ENCODE assay signal across 23 cellular contexts in genomic region chr14:88617479-88617878, GRCh38. TPM values are rescaled to one million over a fixed set of nuclear protein-coding genes. Genes with fewer than 3 reads are reported as not detected.
DNase-seq lines count a peak whose midpoint lies in the region; ATAC-seq, FAIRE-seq and TF ChIP-seq lines count a peak whose summit lies in the region.
"Had no signal": no experiment of that assay in that cellular context is flagged by ENCODE, and none has a peak within 500 bp of the region (broad histone marks: within the 10 kb centered on the region; RNA-seq: fewer than 3 reads in every experiment).

No MANE protein-coding gene starts in this region.

- FAIRE-seq in A549 (lab: Jason Lieb, UNC): no peak
- no peak for FAIRE-seq in K562 (lab: Jason Lieb, UNC)
- FAIRE-seq: D721Med, GM12878, GM19239, H54 had no signal

- H3K4me2 ChIP-seq in A549 (no peak overlapping the region), GM23338 (peak overlapping the region; percentile 13; the same call in 1 of the 2 replicates), K562 (ENCODE audit: insufficient read depth, low read length) (no peak overlapping the region), mesendoderm (ENCODE audit: low read length) (no peak overlapping the region)
- H3K4me2 ChIP-seq: BLaER1 treated with 17β-estradiol and CSF1 and Interleukin-3, amounts not matched to agents 10 nM and 100 nM had no signal

- H2AK5ac ChIP-seq in mesendoderm (ENCODE audit: low read length): no peak overlapping the region

- no peaks in the 10 kb centered on the region for H4K20me1 ChIP-seq in GM23338 (replicated peaks; ENCODE audit: insufficient read depth)
- H4K20me1 ChIP-seq in K562 (replicated peaks; ENCODE audit: control insufficient read depth, insufficient read depth, low read length): no peaks in the 10 kb centered on the region

- in situ Hi-C loops in K562 (cut with MboI): no loop called here

- no peak overlapping the region for H4K5ac ChIP-seq in mesendoderm (ENCODE audit: low read length)

- H3K9me3 ChIP-seq in A549 (no peaks in the 10 kb centered on the region), K562 (replicated peaks; ENCODE audit: control insufficient read depth, insufficient read depth, low read depth, low read length) (no peaks in the 10 kb centered on the region)
- H3K9me3 ChIP-seq: BE2C; BLaER1 treated with 17β-estradiol and CSF1 and Interleukin-3, amounts not matched to agents 10 nM and 100 nM; HAP-1 had no signal

- H2BK15ac ChIP-seq in mesendoderm (replicated peaks; ENCODE audit: low read depth): no peak overlapping the region

- H3K4me1 ChIP-seq in A549 (peaks cover 21% of the 10 kb centered on the region), GM23338 (ENCODE audit: insufficient read depth) (peaks cover 13% of the 10 kb centered on the region), K562 (replicated peaks in 1 of 2; ENCODE audit: control insufficient read depth in 2 of 2, insufficient read depth in 2 of 2, low read length in 2 of 2) (no peaks in the 10 kb centered on the region), mesendoderm (ENCODE audit: control insufficient read depth, low read depth, low read length) (peaks cover 7% of the 10 kb centered on the region)
- H3K4me1 ChIP-seq: BE2C had no signal

- no peak overlapping the region for H2BK120ac ChIP-seq in mesendoderm (ENCODE audit: low read depth, low read length)

- ATAC-seq in A549 (no peak), GM23338 (no peak), K562 (no peak)
- ATAC-seq: GM12878 had no signal

- H3K27me3 ChIP-seq in GM23338 (ENCODE audit: insufficient read depth): no peaks in the 10 kb centered on the region
- H3K27me3 ChIP-seq in K562 (ENCODE audit: control insufficient read depth in 2 of 2, insufficient read depth in 2 of 2, low read length in 2 of 2): no peaks in the 10 kb centered on the region
- no peaks in the 10 kb centered on the region for H3K27me3 ChIP-seq in mesendoderm (ENCODE audit: insufficient read depth, low read length, poor library complexity)
- H3K27me3 ChIP-seq: BE2C had no signal

- H3K79me1 ChIP-seq in mesendoderm (ENCODE audit: low read length): no peaks in the 10 kb centered on the region

- H3K56ac ChIP-seq in mesendoderm (ENCODE audit: low read length): no peak overlapping the region

- H3K9ac ChIP-seq in K562 (ENCODE audit: insufficient read depth in 1 of 2, low read depth in 2 of 2, low read length in 2 of 2): no peak overlapping the region
- no peak overlapping the region for H3K9ac ChIP-seq in mesendoderm (ENCODE audit: low read length)
- H3K9ac ChIP-seq: BLaER1 treated with 17β-estradiol and CSF1 and Interleukin-3, amounts not matched to agents 10 nM and 100 nM; GM23248 had no signal

- no peak for TF ChIP-seq POLR2A in A549 (IDR thresholded peaks at IDR 0.05; ENCODE audit: low read length)
- no peak for TF ChIP-seq POLR2A in K562 (conservative IDR thresholded peaks at IDR 0.05)
- no peak for TF ChIP-seq POLR2A in lower leg skin (IDR thresholded peaks at IDR 0.05)

- DNase-seq in A549 (ENCODE audit: low read depth in 1 of 2, low spot score in 1 of 2): no peak
- no peak for DNase-seq in GM23338 (ENCODE audit: low spot score)
- no peak for DNase-seq in RWPE1 (ENCODE audit: low spot score)
- no peak for DNase-seq in K562 (ENCODE audit: extremely low read depth in 1 of 4, low spot score in 3 of 4)
- DNase-seq in mesendoderm: no peak
- no peak for DNase-seq in lower leg skin (ENCODE audit: low spot score in 2 of 2)
- DNase-seq in activated CD4-positive, alpha-beta T cell treated with anti-CD3 and anti-CD28 coated beads for 1 hour: no peak
- no peak for DNase-seq in NAMALWA (ENCODE audit: low spot score)
- DNase-seq: BE2C; CD4-positive, alpha-beta T cell; CD8-positive, alpha-beta memory T cell; DMS 273 treated with DMSO at 0.1 percent for 48 hours; DMS79; EL; GDM1; GM23248 had no signal

- H2AFZ ChIP-seq in GM23338 (no peak overlapping the region), K562 (ENCODE audit: low read depth, low read length) (no peak overlapping the region)
- H2AFZ ChIP-seq: GM23248 had no signal

- no peak overlapping the region for H3K27ac Mint-ChIP-seq in GM23338
- H3K27ac Mint-ChIP-seq: CD14-positive monocyte; CD4-positive, alpha-beta T cell had no signal

- no peak for TF ChIP-seq RAD21 in A549 (conservative IDR thresholded peaks at IDR 0.05 in 1 of 2, IDR thresholded peaks at IDR 0.05 in 1 of 2)
- TF ChIP-seq RAD21 in K562 (CRISPR knock-in tag; conservative IDR thresholded peaks at IDR 0.05 in 1 of 2, IDR thresholded peaks at IDR 0.05 in 1 of 2): no peak

- no peak overlapping the region for H2BK5ac ChIP-seq in mesendoderm (ENCODE audit: low read length)

- H3K4me3 ChIP-seq in A549: no peak overlapping the region
- H3K4me3 ChIP-seq in GM23338: no peak overlapping the region
- H3K4me3 ChIP-seq in K562: no peak overlapping the region
- no peak overlapping the region for H3K4me3 ChIP-seq in mesendoderm (ENCODE audit: low read length)
- H3K4me3 ChIP-seq in lower leg skin (ENCODE audit: low read depth, poor library complexity, severe bottlenecking): no peak overlapping the region
- H3K4me3 ChIP-seq: BLaER1 treated with 17β-estradiol and CSF1 and Interleukin-3, amounts not matched to agents 10 nM and 100 nM; GM12878; GM23248; HAP-1 had no signal

- H4K8ac ChIP-seq in mesendoderm (ENCODE audit: low read depth, low read length): no peak overlapping the region

- POLR2A ChIA-PET in A549 (lab: Yijun Ruan, JAX) (no interaction called here), RWPE1 (lab: Yijun Ruan, JAX; ENCODE audit: low non-redundant PET) (no interaction called here), K562 (lab: Yijun Ruan, JAX) (no interaction called here)

- no peaks in the 10 kb centered on the region for H3K36me3 ChIP-seq in GM23338 (ENCODE audit: insufficient read depth)
- H3K36me3 ChIP-seq in K562 (ENCODE audit: control insufficient read depth, insufficient read depth, low read length): peaks cover 16% of the 10 kb centered on the region
- peaks cover 2% of the 10 kb centered on the region for H3K36me3 ChIP-seq in mesendoderm (ENCODE audit: control insufficient read depth, insufficient read depth, low read length)

- no peaks in the 10 kb centered on the region for H3K9me2 ChIP-seq in GM23338 (ENCODE audit: insufficient read depth)

- 100% methylated on average over 1 of the region's 1 CpG for WGBS in A549 (ENCODE audit: missing lambda C conversion rate)
- WGBS in K562 (ENCODE audit: insufficient coverage, low coverage, missing lambda C conversion rate): 83% methylated on average over 1 of the region's 1 CpG
- WGBS in mesendoderm (ENCODE audit: extremely low coverage, insufficient coverage, low lambda C conversion rate): no CpG with 5 or more reads among the region's 1 CpG
- WGBS in lower leg skin, 2 donors: 52 to 62% methylated on average over 1 of the region's 1 CpG

- CTCF ChIA-PET in A549 (lab: Yijun Ruan, JAX): no interaction called here
- CTCF ChIA-PET in RWPE1 (lab: Yijun Ruan, JAX): no interaction called here
- CTCF ChIA-PET in K562 (lab: Yijun Ruan, JAX; ENCODE audit: low intra/inter-chr PET ratio): no interaction called here

- H3K18ac ChIP-seq in mesendoderm (ENCODE audit: low read length): no peak overlapping the region

- H3K27ac ChIP-seq in A549 (no peak overlapping the region), GM23338 (ENCODE audit: low read depth) (no peak overlapping the region), RWPE1 (peak overlapping the region; percentile 78), K562 (ENCODE audit: extremely low read depth, low read depth, low read length) (no peak overlapping the region), mesendoderm (ENCODE audit: low read depth, low read length) (no peak overlapping the region)
- H3K27ac ChIP-seq: BLaER1 treated with 17β-estradiol and CSF1 and Interleukin-3, amounts not matched to agents 10 nM and 100 nM; GM23248 had no signal

- intact Hi-C loops in K562 (cut with micrococcal nuclease): no loop called here
- intact Hi-C loops in lower leg skin (cut with DNase I; ENCODE audit: low total_unique reads): no loop called here

- no peaks in the 10 kb centered on the region for H3K27me3 Mint-ChIP-seq in GM23338 (ENCODE audit: insufficient read depth, low read depth, poor library complexity)
- H3K27me3 Mint-ChIP-seq: CD4-positive, alpha-beta T cell; CD8-positive, alpha-beta memory T cell had no signal

- TF ChIP-seq CTCF in A549 (IDR thresholded peaks at IDR 0.05) (no peak), GM23338 (conservative IDR thresholded peaks at IDR 0.05; ENCODE audit: low read depth in 2 of 2) (no peak), RWPE1 (conservative IDR thresholded peaks at IDR 0.05; ENCODE audit: low read depth) (no peak), K562 (IDR thresholded peaks at IDR 0.05 in 2 of 3, conservative IDR thresholded peaks at IDR 0.05 in 1 of 3; ENCODE audit: insufficient read depth in 2 of 3, low read depth in 1 of 3, low read length in 3 of 3) (no peak), lower leg skin (IDR thresholded peaks at IDR 0.05) (no peak)

- BruUV-seq in K562 (replicated peaks; lab: Mats Ljungman, UMichigan): no TSS peak

- no peak overlapping the region for H3K4ac ChIP-seq in mesendoderm (ENCODE audit: low read depth, low read length)

- no peaks in the 10 kb centered on the region for H3F3A ChIP-seq in GM23338 (replicated peaks; ENCODE audit: low read depth)

- H3K4me1 Mint-ChIP-seq in GM23338: peaks cover 21% of the 10 kb centered on the region

- H3K79me2 ChIP-seq in GM23338 (replicated peaks; ENCODE audit: insufficient read depth): no peaks in the 10 kb centered on the region
- H3K79me2 ChIP-seq in K562 (ENCODE audit: control insufficient read depth, insufficient read depth, low read length): no peaks in the 10 kb centered on the region
- H3K79me2 ChIP-seq in mesendoderm (ENCODE audit: control insufficient read depth, insufficient read depth, low read length): no peaks in the 10 kb centered on the region

- TF ChIP-seq EP300 in A549 (IDR thresholded peaks at IDR 0.05): no peak
- no peak for TF ChIP-seq EP300 in K562 (IDR thresholded peaks at IDR 0.05; ENCODE audit: low read length)

- no peak overlapping the region for H3K23ac ChIP-seq in mesendoderm (ENCODE audit: low read length)

- no peak overlapping the region for H3K4me3 Mint-ChIP-seq in GM23338
- H3K4me3 Mint-ChIP-seq: CD14-positive monocyte; CD4-positive, alpha-beta T cell; CD8-positive, alpha-beta memory T cell had no signal

- no peaks in the 10 kb centered on the region for H3K9me1 ChIP-seq in K562 (ENCODE audit: control insufficient read depth, insufficient read depth, low read length)

- H3K36me3 Mint-ChIP-seq in GM23338 (ENCODE audit: low read depth): peaks cover 11% of the 10 kb centered on the region; the same call in 2 of the 3 replicates

- no peaks in the 10 kb centered on the region for H3K9me3 Mint-ChIP-seq in GM23338
- H3K9me3 Mint-ChIP-seq: CD14-positive monocyte; CD4-positive, alpha-beta T cell; CD8-positive, alpha-beta memory T cell had no signal

RNA-seq across cellular contexts. Expression of gene ZC3H14, which starts 54.6 kb away (rescaled TPM):
- polyA plus RNA-seq in A549 (2011; rRNA removed) (141 and 194 TPM in 2 replicates), A549 (2017; fragmentation: RNase III; extraction: RNeasy Plus Mini Kit Qiagen cat#74134 plus additional on column Dnase treatment) (64.5 to 73.3 TPM (median 68.1 TPM) in 3 replicates), GM23338 (2016; fragmentation: Nextera tagmentation; extraction: Ambion mirVana) (55.8 and 63.2 TPM in 2 replicates), K562 (2011; rRNA removed) (108 and 109 TPM in 2 replicates), K562 (2014; fragmentation: Illumina TruSeq; extraction: Trizol) (59.7 and 71.8 TPM in 2 replicates), K562 (2014; fragmentation: Nextera tagmentation; extraction: Ambion mirVana) (10 to 100 TPM; 21.1 to 31.1 TPM), K562 (2014; rRNA removed) (30.9 and 37.3 TPM in 2 replicates)
- 66.2 and 70.1 TPM in 2 replicates for polyA plus RNA-seq in A549 (2012; cell fraction: cytosol; rRNA removed)
- polyA plus RNA-seq in A549 (2012; cell fraction: nucleus; rRNA removed): 46.8 and 61.2 TPM in 2 replicates
- polyA minus RNA-seq in A549 (2011; rRNA and poly(A)+ RNA removed): 160 and 171 TPM in 2 replicates
- total RNA-seq in GM23338 (2014; rRNA removed; shearing (Covaris generic)): 80.3 and 87.9 TPM in 2 replicates
- 59.5 and 89.2 TPM in 2 replicates for total RNA-seq in K562 (2011; cell fraction: chromatin; rRNA removed; ENCODE audit: low replicate concordance)
- total RNA-seq in K562 (2011; cell fraction: nucleolus; rRNA removed): 21.0 and 25.5 TPM in 2 replicates
- 28.9 and 29.3 TPM in 2 replicates for total RNA-seq in K562 (2011; cell fraction: nucleoplasm; rRNA removed)
- total RNA-seq in K562 (2014; rRNA removed) (38.0 and 40.4 TPM in 2 replicates), K562 (2014; rRNA removed; fragmentation: Illumina TruSeq; extraction: Trizol) (51.0 and 55.0 TPM in 2 replicates), K562 (2015; rRNA removed; fragmentation: Illumina TruSeq; extraction: Trizol) (57.0 and 63.3 TPM in 2 replicates), K562 (2021) (38.4 and 45.3 TPM in 2 replicates), lower leg skin (10 to 100 TPM; 45.2 to 54.5 (median 51.4) TPM)
- 51.7 and 58.2 TPM in 2 replicates for polyA plus RNA-seq in K562 (2011; cell fraction: cytosol; rRNA removed)
- polyA plus RNA-seq in K562 (2011; cell fraction: nucleus; rRNA removed): 95.6 and 117 TPM in 2 replicates
- 29.8 and 38.9 TPM in 2 replicates for polyA plus RNA-seq in K562 (2012)
- 137 and 139 TPM in 2 replicates for polyA minus RNA-seq in K562 (2011; rRNA and poly(A)+ RNA removed)
- 39.8 and 46.9 TPM in 2 replicates for polyA minus RNA-seq in K562 (2011; cell fraction: cytosol; rRNA and poly(A)+ RNA removed)
- 11.4 and 27.1 TPM in 2 replicates for polyA minus RNA-seq in K562 (2011; cell fraction: nucleus; rRNA and poly(A)+ RNA removed)
- 79.1 TPM for polyA plus RNA-seq in mesendoderm (2013, experiment 1 of 2)
- 74.8 TPM for polyA plus RNA-seq in mesendoderm (2013, experiment 2 of 2)
